ENCODE assay signal across 17 cellular contexts in genomic region chr2:205076405-205076804, GRCh38.
DNase-seq lines count a peak whose midpoint lies in the region; ATAC-seq and TF ChIP-seq lines count a peak whose summit lies in the region.
"Had no signal": no experiment of that assay in that cellular context is flagged by ENCODE, and none has a peak within 500 bp of the region (broad histone marks: within the 10 kb centered on the region; RNA-seq: fewer than 3 reads in every experiment).

No MANE protein-coding gene starts in this region.

- H3K27ac ChIP-seq in trophoblast cell (ENCODE audit: low read depth, low read length) (no peak overlapping the region), colonic mucosa (no peak overlapping the region)
- H3K27ac ChIP-seq: C4-2B had no signal

- H3K9me3 ChIP-seq in trophoblast cell (ENCODE audit: insufficient read depth, low read depth, low read length) (no peaks in the 10 kb centered on the region), colonic mucosa (no peaks in the 10 kb centered on the region)
- H3K9me3 ChIP-seq: HAP-1 had no signal

- no peak overlapping the region for H3K23ac ChIP-seq in trophoblast cell (ENCODE audit: low read length)

- H3K79me1 ChIP-seq in trophoblast cell (ENCODE audit: low read length), result no peaks in the 10 kb centered on the region

- H2BK5ac ChIP-seq in trophoblast cell (ENCODE audit: low read depth, low read length, poor library complexity), result no peak overlapping the region

- H4K12ac ChIP-seq in trophoblast cell (ENCODE audit: low read depth, low read length), result no peak overlapping the region

- H3K4me1 ChIP-seq in trophoblast cell (ENCODE audit: control insufficient read depth in 1 of 2, insufficient read depth in 2 of 2, low read length in 2 of 2) (no peaks in the 10 kb centered on the region), colonic mucosa (no peaks in the 10 kb centered on the region)

- no peaks in the 10 kb centered on the region for H3K79me2 ChIP-seq in trophoblast cell (ENCODE audit: control insufficient read depth, insufficient read depth, low read length, poor library complexity)

- H3K9me3 Mint-ChIP-seq in activated CD4-positive, alpha-beta T cell treated with anti-CD3 and anti-CD28 coated beads, Interleukin-2, amount 10 ng/mL, durations not matched to agents 24 days and 14 days, result peaks cover 7% of the 10 kb centered on the region
- H3K9me3 Mint-ChIP-seq in stimulated activated naive CD8-positive, alpha-beta T cell treated with anti-CD3 and anti-CD28 coated beads, Interleukin-15, Interleukin-2, amounts not matched to agents 100 ng/mL and 50 ng/mL, for 24 hours, result no peaks in the 10 kb centered on the region
- peaks cover 8% of the 10 kb centered on the region for H3K9me3 Mint-ChIP-seq in activated naive CD8-positive, alpha-beta T cell treated with anti-CD3 and anti-CD28 coated beads, Interleukin-2, amount 10 ng/mL, durations not matched to agents 7 days and 5 days

- no peak overlapping the region for H2AFZ ChIP-seq in trophoblast cell (ENCODE audit: insufficient read depth, low read length, poor library complexity)

- H3K27me3 Mint-ChIP-seq in activated CD4-positive, alpha-beta T cell treated with anti-CD3 and anti-CD28 coated beads, Interleukin-2, amount 10 ng/mL, durations not matched to agents 24 days and 14 days, result no peaks in the 10 kb centered on the region
- H3K27me3 Mint-ChIP-seq in stimulated activated naive CD8-positive, alpha-beta T cell treated with anti-CD3 and anti-CD28 coated beads, Interleukin-15, Interleukin-2, amounts not matched to agents 100 ng/mL and 50 ng/mL, for 24 hours, result no peaks in the 10 kb centered on the region
- H3K27me3 Mint-ChIP-seq in activated naive CD8-positive, alpha-beta T cell treated with anti-CD3 and anti-CD28 coated beads, Interleukin-2, amount 10 ng/mL, durations not matched to agents 7 days and 5 days, result no peaks in the 10 kb centered on the region

- no CpG with 5 or more reads among the region's 3 CpGs for WGBS in trophoblast cell (ENCODE audit: extremely low coverage, insufficient coverage, insufficient read length)

- no peak overlapping the region for H3K14ac ChIP-seq in trophoblast cell (ENCODE audit: low read length)

- H4K91ac ChIP-seq in trophoblast cell (ENCODE audit: low read depth, low read length), result no peak overlapping the region

- H3K36me3 ChIP-seq in trophoblast cell (ENCODE audit: control insufficient read depth in 1 of 2, insufficient read depth in 2 of 2, low read length in 2 of 2), result no peaks in the 10 kb centered on the region
- H3K36me3 ChIP-seq in colonic mucosa, result no peaks in the 10 kb centered on the region
- H3K36me3 ChIP-seq: HAP-1 had no signal

- H3K4me2 ChIP-seq in trophoblast cell (ENCODE audit: low read length), result no peak overlapping the region

- peaks cover 38% of the 10 kb centered on the region for H3K4me1 Mint-ChIP-seq in activated CD4-positive, alpha-beta T cell treated with anti-CD3 and anti-CD28 coated beads, Interleukin-2, amount 10 ng/mL, durations not matched to agents 24 days and 14 days
- peaks cover 31% of the 10 kb centered on the region for H3K4me1 Mint-ChIP-seq in stimulated activated naive CD8-positive, alpha-beta T cell treated with anti-CD3 and anti-CD28 coated beads, Interleukin-15, Interleukin-2, amounts not matched to agents 100 ng/mL and 50 ng/mL, for 24 hours (ENCODE audit: low read depth)
- H3K4me1 Mint-ChIP-seq in activated naive CD8-positive, alpha-beta T cell treated with anti-CD3 and anti-CD28 coated beads, Interleukin-2, amount 10 ng/mL, durations not matched to agents 7 days and 5 days, result peaks cover 30% of the 10 kb centered on the region

- intact Hi-C loops in activated CD4-positive, alpha-beta T cell treated with anti-CD3 and anti-CD28 coated beads, Interleukin-2, amount 10 ng/mL, durations not matched to agents 24 days and 14 days (cut with micrococcal nuclease), result loop anchor here (2.0 to 5.0 kb wide), 2 partner anchors 106 to 129 kb away; no protein-coding TSS in a partner anchor
- intact Hi-C loops in colonic mucosa (cut with DNase I), result no loop called here

- no peak overlapping the region for H2AK5ac ChIP-seq in trophoblast cell (ENCODE audit: low read length)

- H3K27ac Mint-ChIP-seq in activated CD4-positive, alpha-beta T cell treated with anti-CD3 and anti-CD28 coated beads, Interleukin-2, amount 10 ng/mL, durations not matched to agents 24 days and 14 days, result peak overlapping the region; percentile 62
- peak overlapping the region; percentile 16 for H3K27ac Mint-ChIP-seq in stimulated activated naive CD8-positive, alpha-beta T cell treated with anti-CD3 and anti-CD28 coated beads, Interleukin-15, Interleukin-2, amounts not matched to agents 100 ng/mL and 50 ng/mL, for 24 hours
- peak overlapping the region; percentile 94 for H3K27ac Mint-ChIP-seq in activated naive CD8-positive, alpha-beta T cell treated with anti-CD3 and anti-CD28 coated beads, Interleukin-2, amount 10 ng/mL, durations not matched to agents 7 days and 5 days

- no peak overlapping the region for H2BK12ac ChIP-seq in trophoblast cell (ENCODE audit: low read length)

- no peak overlapping the region for H4K8ac ChIP-seq in trophoblast cell (ENCODE audit: low read depth, low read length)

- H3K9ac ChIP-seq in trophoblast cell (ENCODE audit: low read length) (no peak overlapping the region), colonic mucosa (ENCODE audit: low read depth in 2 of 2, low read length in 2 of 2) (no peak overlapping the region)

- no peak overlapping the region for H3K4ac ChIP-seq in trophoblast cell (ENCODE audit: low read depth, low read length)

- no peak for TF ChIP-seq CTCF in colonic mucosa (IDR thresholded peaks at IDR 0.05)

- no peak overlapping the region for H2BK120ac ChIP-seq in trophoblast cell (ENCODE audit: insufficient read depth, low read length, poor library complexity)

- H3K27me3 ChIP-seq in trophoblast cell (ENCODE audit: insufficient read depth, low read length) (no peaks in the 10 kb centered on the region), colonic mucosa (no peaks in the 10 kb centered on the region)

- H3K4me3 ChIP-seq in trophoblast cell (ENCODE audit: low read depth, low read length) (no peak overlapping the region), colonic mucosa (no peak overlapping the region)
- H3K4me3 ChIP-seq: HAP-1 had no signal

- peak; percentile 69 for DNase-seq in activated CD4-positive, alpha-beta T cell treated with anti-CD3 and anti-CD28 coated beads, Interleukin-2, amount 10 ng/mL, durations not matched to agents 24 days and 14 days
- no peak for DNase-seq in activated CD4-positive, alpha-beta T cell treated with anti-CD3 and anti-CD28 coated beads for 48 hours
- no peak for DNase-seq in stimulated activated naive CD8-positive, alpha-beta T cell treated with anti-CD3 and anti-CD28 coated beads, Interleukin-15, Interleukin-2, amounts not matched to agents 100 U/mL and 50 U/mL, for 24 hours
- peak; percentile 29 for DNase-seq in activated naive CD8-positive, alpha-beta T cell treated with anti-CD3 and anti-CD28 coated beads, Interleukin-2, amount 10 ng/mL, durations not matched to agents 7 days and 5 days
- DNase-seq in trophoblast cell, result no peak
- DNase-seq in colonic mucosa, result no peak
- no peak for DNase-seq in NCI-H1694 (lab: John Stamatoyannopoulos, UW)
- DNase-seq: DMS79, KG1, NCI-H1048, NCI-H146, NCI-H2107, NCI-H226, NCI-H526 had no signal

- H3K4me3 Mint-ChIP-seq in activated CD4-positive, alpha-beta T cell treated with anti-CD3 and anti-CD28 coated beads, Interleukin-2, amount 10 ng/mL, durations not matched to agents 24 days and 14 days, result peak overlapping the region; percentile 66
- no peak overlapping the region for H3K4me3 Mint-ChIP-seq in stimulated activated naive CD8-positive, alpha-beta T cell treated with anti-CD3 and anti-CD28 coated beads, Interleukin-15, Interleukin-2, amounts not matched to agents 100 ng/mL and 50 ng/mL, for 24 hours
- H3K4me3 Mint-ChIP-seq in activated naive CD8-positive, alpha-beta T cell treated with anti-CD3 and anti-CD28 coated beads, Interleukin-2, amount 10 ng/mL, durations not matched to agents 7 days and 5 days, result peak overlapping the region; percentile 73

- ATAC-seq in stimulated activated naive CD8-positive, alpha-beta T cell treated with anti-CD3 and anti-CD28 coated beads, Interleukin-15, Interleukin-2, amounts not matched to agents 100 U/mL and 50 U/mL, for 24 hours, result no peak
- peak; percentile 20 for ATAC-seq in activated naive CD8-positive, alpha-beta T cell treated with anti-CD3 and anti-CD28 coated beads, Interleukin-2, amount 10 ng/mL, durations not matched to agents 7 days and 5 days (ENCODE audit: low read depth)

- POLR2A ChIA-PET in activated naive CD8-positive, alpha-beta T cell treated with anti-CD3 and anti-CD28 coated beads, Interleukin-2, amount 10 ng/mL, durations not matched to agents 7 days and 5 days (lab: Charles Lee), result no interaction called here

- peaks cover 5% of the 10 kb centered on the region for H3K36me3 Mint-ChIP-seq in activated CD4-positive, alpha-beta T cell treated with anti-CD3 and anti-CD28 coated beads, Interleukin-2, amount 10 ng/mL, durations not matched to agents 24 days and 14 days (ENCODE audit: low read depth)
- no peaks in the 10 kb centered on the region for H3K36me3 Mint-ChIP-seq in stimulated activated naive CD8-positive, alpha-beta T cell treated with anti-CD3 and anti-CD28 coated beads, Interleukin-15, Interleukin-2, amounts not matched to agents 100 ng/mL and 50 ng/mL, for 24 hours (ENCODE audit: low read depth)
- peaks cover 34% of the 10 kb centered on the region for H3K36me3 Mint-ChIP-seq in activated naive CD8-positive, alpha-beta T cell treated with anti-CD3 and anti-CD28 coated beads, Interleukin-2, amount 10 ng/mL, durations not matched to agents 7 days and 5 days

- H3K18ac ChIP-seq in trophoblast cell (ENCODE audit: low read length), result no peak overlapping the region

Comparison
In these comparisons a context has a peak if more than half of its experiments do, and no peak if none do; other contexts are left out.
1. DNase-seq: peak in activated CD4-positive, alpha-beta T cell treated with anti-CD3 and anti-CD28 coated beads, Interleukin-2, amount 10 ng/mL, durations not matched to agents 24 days and 14 days (single experiment) and activated naive CD8-positive, alpha-beta T cell treated with anti-CD3 and anti-CD28 coated beads, Interleukin-2, amount 10 ng/mL, durations not matched to agents 7 days and 5 days (single experiment); none in activated CD4-positive, alpha-beta T cell treated with anti-CD3 and anti-CD28 coated beads for 48 hours (single experiment), stimulated activated naive CD8-positive, alpha-beta T cell treated with anti-CD3 and anti-CD28 coated beads, Interleukin-15, Interleukin-2, amounts not matched to agents 100 U/mL and 50 U/mL, for 24 hours (single experiment), trophoblast cell (0 of 2), colonic mucosa (single experiment) and NCI-H1694 (single experiment).
2. H3K27ac Mint-ChIP-seq: peak in every context shown above with its lines; median percentile 94 in activated naive CD8-positive, alpha-beta T cell treated with anti-CD3 and anti-CD28 coated beads, Interleukin-2, amount 10 ng/mL, durations not matched to agents 7 days and 5 days; 62 in activated CD4-positive, alpha-beta T cell treated with anti-CD3 and anti-CD28 coated beads, Interleukin-2, amount 10 ng/mL, durations not matched to agents 24 days and 14 days; 16 in stimulated activated naive CD8-positive, alpha-beta T cell treated with anti-CD3 and anti-CD28 coated beads, Interleukin-15, Interleukin-2, amounts not matched to agents 100 ng/mL and 50 ng/mL, for 24 hours.